ENCODE assay signal across 24 cellular contexts in the genomic region with DNA sequence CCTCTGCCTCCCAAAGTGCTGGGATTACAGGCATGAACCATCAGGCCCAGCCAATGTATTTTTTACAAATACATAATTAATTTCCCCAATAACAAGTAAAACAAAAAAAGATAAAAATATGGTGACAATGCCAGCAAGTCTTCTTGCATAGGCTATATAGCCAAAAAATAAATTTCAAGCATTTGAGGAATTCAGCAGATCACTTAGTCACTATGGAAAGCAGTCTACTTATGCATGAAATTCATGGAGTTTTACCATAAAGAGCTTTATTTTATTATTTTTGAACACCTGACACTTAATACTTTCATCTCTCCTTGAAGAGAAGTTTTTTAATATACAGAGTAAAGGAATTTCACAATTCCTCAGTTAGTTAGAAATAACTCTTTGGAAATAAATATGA.
"Had no signal": no experiment of that assay in that cellular context is flagged by ENCODE, and none has a peak within 500 bp of the region (broad histone marks: within the 10 kb centered on the region; RNA-seq: fewer than 3 reads in every experiment).

No MANE protein-coding gene starts in this region.

- H3K27ac Mint-ChIP-seq: activated naive CD4-positive, alpha-beta T cell treated with anti-CD3 and anti-CD28 coated beads, Interleukin-2, amount 10 ng/mL, durations not matched to agents 7 days and 5 days; activated naive CD8-positive, alpha-beta T cell treated with anti-CD3 and anti-CD28 coated beads, Interleukin-2, amount 50 U/mL, for 24 hours; activated T-cell treated with anti-CD3 and anti-CD28 coated beads, Interleukin-2, amount 50 U/mL, for 24 hours; mesothelial cell of epicardium; stimulated activated memory B cell treated with anti-CD40 and anti-IgM and Interleukin-4, amounts not matched to agents 10 μg/mL and 1 μg/mL and 100 μg/mL, for 72 hours had no signal

- DNase-seq: activated CD4-positive, alpha-beta memory T cell treated with anti-CD3 and anti-CD28 coated beads, Interleukin-2, amount 10 ng/mL, durations not matched to agents 7 days and 5 days; activated CD4-positive, alpha-beta T cell treated with anti-CD3 and anti-CD28 coated beads for 48 hours; activated CD4-positive, CD25-positive, alpha-beta regulatory T cell; activated naive CD4-positive, alpha-beta T cell treated with anti-CD3 and anti-CD28 coated beads, Interleukin-2, amount 10 ng/mL, durations not matched to agents 7 days and 5 days; activated naive CD8-positive, alpha-beta T cell treated with anti-CD3 and anti-CD28 coated beads, Interleukin-2, amount 50 U/mL, for 24 hours; activated T-cell treated with anti-CD3 and anti-CD28 coated beads, Interleukin-2, amount 50 U/mL, for 24 hours; aorta; dermis blood vessel endothelial cell; effector memory CD4-positive, alpha-beta T cell; foreskin melanocyte; hypothalamus; kidney; posterior cingulate gyrus; sigmoid colon; spleen; stimulated activated CD4-positive, alpha-beta T cell treated with anti-CD3 and anti-CD28 coated beads, Interleukin-4, amount 100 ng/mL, for 4 hours; T-helper 9 cell; thyroid gland had no signal

- ATAC-seq: activated naive CD8-positive, alpha-beta T cell treated with anti-CD3 and anti-CD28 coated beads, Interleukin-2, amount 50 U/mL, for 24 hours; left lobe of liver; stimulated activated memory B cell treated with anti-CD40 and anti-IgM and Interleukin-4, amounts not matched to agents 10 μg/mL and 1 μg/mL and 100 μg/mL, for 72 hours had no signal

- H3K9me3 Mint-ChIP-seq: activated CD4-positive, alpha-beta memory T cell treated with anti-CD3 and anti-CD28 coated beads, Interleukin-2, amount 10 ng/mL, durations not matched to agents 7 days and 5 days; activated naive CD4-positive, alpha-beta T cell treated with anti-CD3 and anti-CD28 coated beads, Interleukin-2, amount 10 ng/mL, durations not matched to agents 7 days and 5 days; activated naive CD8-positive, alpha-beta T cell treated with anti-CD3 and anti-CD28 coated beads, Interleukin-2, amount 50 U/mL, for 24 hours; activated T-cell treated with anti-CD3 and anti-CD28 coated beads, Interleukin-2, amount 50 U/mL, for 24 hours; mesothelial cell of epicardium; natural killer cell treated with Interleukin-12 subunit alpha and Interleukin-12 subunit beta and Interleukin-15 and Interleukin-18, amount 100 ng/mL, for 72 hours; stimulated activated memory B cell treated with anti-CD40 and anti-IgM and Interleukin-4, amounts not matched to agents 10 μg/mL and 1 μg/mL and 100 μg/mL, for 72 hours had no signal

- H3K4me1 Mint-ChIP-seq: activated naive CD4-positive, alpha-beta T cell treated with anti-CD3 and anti-CD28 coated beads, Interleukin-2, amount 10 ng/mL, durations not matched to agents 7 days and 5 days; stimulated activated memory B cell treated with anti-CD40 and anti-IgM and Interleukin-4, amounts not matched to agents 10 μg/mL and 1 μg/mL and 100 μg/mL, for 72 hours had no signal

- H3K4me3 Mint-ChIP-seq: activated CD4-positive, alpha-beta memory T cell treated with anti-CD3 and anti-CD28 coated beads, Interleukin-2, amount 10 ng/mL, durations not matched to agents 7 days and 5 days; activated naive CD4-positive, alpha-beta T cell treated with anti-CD3 and anti-CD28 coated beads, Interleukin-2, amount 10 ng/mL, durations not matched to agents 7 days and 5 days; activated naive CD8-positive, alpha-beta T cell treated with anti-CD3 and anti-CD28 coated beads, Interleukin-2, amount 50 U/mL, for 24 hours; activated T-cell treated with anti-CD3 and anti-CD28 coated beads, Interleukin-2, amount 50 U/mL, for 24 hours; mesothelial cell of epicardium; stimulated activated memory B cell treated with anti-CD40 and anti-IgM and Interleukin-4, amounts not matched to agents 10 μg/mL and 1 μg/mL and 100 μg/mL, for 72 hours had no signal

- H3K27me3 Mint-ChIP-seq: activated CD4-positive, alpha-beta memory T cell treated with anti-CD3 and anti-CD28 coated beads, Interleukin-2, amount 10 ng/mL, durations not matched to agents 7 days and 5 days; activated naive CD4-positive, alpha-beta T cell treated with anti-CD3 and anti-CD28 coated beads, Interleukin-2, amount 10 ng/mL, durations not matched to agents 7 days and 5 days; activated naive CD8-positive, alpha-beta T cell treated with anti-CD3 and anti-CD28 coated beads, Interleukin-2, amount 50 U/mL, for 24 hours; activated T-cell treated with anti-CD3 and anti-CD28 coated beads, Interleukin-2, amount 50 U/mL, for 24 hours; natural killer cell treated with Interleukin-12 subunit alpha and Interleukin-12 subunit beta and Interleukin-15 and Interleukin-18, amount 100 ng/mL, for 72 hours; stimulated activated memory B cell treated with anti-CD40 and anti-IgM and Interleukin-4, amounts not matched to agents 10 μg/mL and 1 μg/mL and 100 μg/mL, for 72 hours had no signal

- H3K4me3 ChIP-seq: breast epithelium, sigmoid colon, spleen, thyroid gland had no signal

- H3K27ac ChIP-seq: breast epithelium, neutrophil, sigmoid colon, spleen, thyroid gland had no signal
